ENCODE assay signal across 17 cellular contexts in the genomic region with DNA sequence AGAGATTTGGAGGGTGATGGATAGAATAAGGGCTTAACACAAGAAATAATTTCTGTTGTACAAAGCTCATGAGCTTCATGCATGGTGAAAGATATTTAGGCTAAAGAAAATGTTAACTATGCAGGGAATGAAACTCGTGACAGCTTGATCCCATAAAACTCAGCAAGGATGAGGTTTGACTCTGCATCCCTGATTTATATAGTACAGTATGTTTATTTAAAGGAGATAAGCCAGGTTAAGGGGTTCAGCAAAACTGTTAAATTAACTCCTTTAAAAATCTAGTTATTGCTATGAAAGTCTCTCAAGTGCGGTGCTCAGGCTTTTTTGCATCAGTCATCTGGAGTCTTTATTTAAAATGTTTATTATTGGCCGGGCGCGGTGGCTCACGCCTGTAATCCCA.
"Had no signal": no experiment of that assay in that cellular context is flagged by ENCODE, and none has a peak within 500 bp of the region (broad histone marks: within the 10 kb centered on the region; RNA-seq: fewer than 3 reads in every experiment).

No MANE protein-coding gene starts in this region.

- DNase-seq: activated CD4-positive, alpha-beta T cell treated with anti-CD3 and anti-CD28 coated beads for 1 hour; activated gamma-delta T cell treated with Interleukin-2 at 50 U/mL for 16 hours; amniotic stem cell; dermis blood vessel endothelial cell; effector memory CD4-positive, alpha-beta T cell; esophagus squamous epithelium; foreskin fibroblast; left cardiac atrium; nephron progenitor cell; occipital lobe; stimulated activated CD4-positive, alpha-beta T cell treated with anti-CD3 and anti-CD28 coated beads, Interleukin-2, amount 100 ng/mL, for 24 hours; stimulated activated naive CD4-positive, alpha-beta T cell treated with Interleukin-2 at 50 U/mL for 16 hours; substantia nigra; tibial artery had no signal

- H3K4me3 Mint-ChIP-seq: activated T-helper 1 cell treated with anti-CD3 and anti-CD28 coated beads, Interleukin-12 subunit alpha, Interleukin-12 subunit beta, Interleukin-2, Interleukin-4 antibody, amounts not matched to agents 30 ng/mL and 10 ng/mL and 1 ng/mL, durations not matched to agents 14 hours and 24 hours and 36 hours; nephron progenitor cell had no signal

- H3K4me1 Mint-ChIP-seq: nephron progenitor cell had no signal

- ATAC-seq: activated naive CD4-positive, alpha-beta T cell treated with anti-CD3 and anti-CD28 coated beads, Interleukin-2, amount 50 U/mL, for 72 hours; left cardiac atrium had no signal

- H3K27ac Mint-ChIP-seq: activated naive CD4-positive, alpha-beta T cell treated with anti-CD3 and anti-CD28 coated beads, Interleukin-2, amount 50 U/mL, for 72 hours; activated T-helper 1 cell treated with anti-CD3 and anti-CD28 coated beads, Interleukin-12 subunit alpha, Interleukin-12 subunit beta, Interleukin-2, Interleukin-4 antibody, amounts not matched to agents 30 ng/mL and 10 ng/mL and 1 ng/mL, durations not matched to agents 14 hours and 24 hours and 36 hours; nephron progenitor cell; progenitor cell of endocrine pancreas had no signal

- H3K9me3 Mint-ChIP-seq: activated naive CD4-positive, alpha-beta T cell treated with anti-CD3 and anti-CD28 coated beads, Interleukin-2, amount 50 U/mL, for 72 hours; activated T-helper 1 cell treated with anti-CD3 and anti-CD28 coated beads, Interleukin-12 subunit alpha, Interleukin-12 subunit beta, Interleukin-2, Interleukin-4 antibody, amounts not matched to agents 30 ng/mL and 10 ng/mL and 1 ng/mL, durations not matched to agents 14 hours and 24 hours and 36 hours; nephron progenitor cell had no signal
